1 cellular context compared by ENCODE assay signal in genomic region chr16:89410794-89411309, GRCh38.
A peak's percentile ranks its signal among the peaks of the same experiment; 100 is the strongest.
TF ChIP-seq lines count a peak whose summit lies in the region.

No MANE protein-coding gene starts in this region.

TF ChIP-seq in liver, 16 proteins besides CTCF, POLR2A, EP300 and RAD21 (continued from another document):
- TF ChIP-seq ATF3 (IDR thresholded peaks at IDR 0.05): no peak
- peak in 1 of 2 donors; percentile 18 for TF ChIP-seq JUND (IDR thresholded peaks at IDR 0.05)
- peak; percentile 70 to 89 for TF ChIP-seq HNF4A (conservative IDR thresholded peaks at IDR 0.05)
TF ChIP-seq in liver: peak in this region for 13.
